10 cellular contexts compared by ENCODE assay signal in genomic region chr1:207049054-207049453, GRCh38. TPM values are rescaled to one million over a fixed set of nuclear protein-coding genes. Genes with fewer than 3 reads are reported as not detected.
DNase-seq lines count a peak whose midpoint lies in the region; ATAC-seq and TF ChIP-seq lines count a peak whose summit lies in the region.
"Had no signal": no experiment of that assay in that cellular context is flagged by ENCODE, and none has a peak within 500 bp of the region (broad histone marks: within the 10 kb centered on the region; RNA-seq: fewer than 3 reads in every experiment).

No MANE protein-coding gene starts in this region.

- H3K36me3 ChIP-seq in left ventricle myocardium inferior (peaks cover 19% of the 10 kb centered on the region), endodermal cell (ENCODE audit: control insufficient read depth, insufficient read depth, low read length) (peaks cover 47% of the 10 kb centered on the region), stomach smooth muscle (ENCODE audit: control insufficient read depth in 2 of 2, insufficient read depth in 2 of 2, low read length in 2 of 2) (peaks cover 9 to 12% of the 10 kb centered on the region in 2 donors)

- H3K9me3 ChIP-seq in left ventricle myocardium inferior (replicated peaks) = no peaks in the 10 kb centered on the region
- no peaks in the 10 kb centered on the region for H3K9me3 ChIP-seq in endodermal cell (ENCODE audit: control insufficient read depth, low read length)
- H3K9me3 ChIP-seq in stomach smooth muscle (ENCODE audit: control insufficient read depth in 2 of 2, low read length in 2 of 2) = no peaks in the 10 kb centered on the region

- no peaks in the 10 kb centered on the region for H3K27me3 ChIP-seq in left ventricle myocardium inferior (ENCODE audit: low read depth)
- no peaks in the 10 kb centered on the region for H3K27me3 ChIP-seq in endodermal cell (ENCODE audit: control insufficient read depth, insufficient read depth, low read length, poor library complexity, severe bottlenecking)
- no peaks in the 10 kb centered on the region for H3K27me3 ChIP-seq in stomach smooth muscle (ENCODE audit: control insufficient read depth in 1 of 2, insufficient read depth in 2 of 2, low read length in 2 of 2)

- peak overlapping the region; percentile 99 for H3K4me3 Mint-ChIP-seq in endodermal cell

- H3K4me1 Mint-ChIP-seq in endodermal cell = peaks cover 29% of the 10 kb centered on the region

- H3K9me3 Mint-ChIP-seq in endodermal cell = no peaks in the 10 kb centered on the region

- WGBS in endodermal cell (ENCODE audit: insufficient coverage in 1 of 2, insufficient read length in 1 of 2), 2 experiments = 92 to 96% methylated on average over 3 to 4 of the region's 4 CpGs

- peaks cover 10% of the 10 kb centered on the region for H3K36me3 Mint-ChIP-seq in endodermal cell (ENCODE audit: low read depth)

- TF ChIP-seq CTCF in left ventricle myocardium inferior (IDR thresholded peaks at IDR 0.05; ENCODE audit: borderline replicate concordance) (no peak), endodermal cell (conservative IDR thresholded peaks at IDR 0.05) (no peak)

- ATAC-seq in Right ventricle myocardium superior (ENCODE audit: poor library complexity) = no peak

- H3K9ac ChIP-seq in endodermal cell (ENCODE audit: extremely low read depth, low read length, poor library complexity, severe bottlenecking) (no peak overlapping the region), stomach smooth muscle (ENCODE audit: low read length in 2 of 2) (peak overlapping the region; percentile 6 to 94)

- H3K4me3 ChIP-seq in left ventricle myocardium inferior (no peak overlapping the region), endodermal cell (ENCODE audit: low read length) (peak overlapping the region; percentile 97), stomach smooth muscle (ENCODE audit: low read length in 2 of 2) (peak overlapping the region in 1 of 2 donors; percentile 95)

- intact Hi-C loops in left ventricle myocardium inferior (cut with micrococcal nuclease) = no loop called here
- intact Hi-C loops in Right ventricle myocardium superior (cut with DNase I) = no loop called here

- H3K27me3 Mint-ChIP-seq in endodermal cell (ENCODE audit: insufficient read depth) = peaks cover 2% of the 10 kb centered on the region

- DNase-seq in left ventricle myocardium inferior (no peak), Right ventricle myocardium superior (no peak), endodermal cell (no peak), MV-4-11 (lab: John Stamatoyannopoulos, UW) (no peak), NCI-H1436 (lab: John Stamatoyannopoulos, UW) (no peak)
- DNase-seq: activated CD4-positive, CD25-positive, alpha-beta regulatory T cell; AML-193; NCI-H2029 treated with DMSO at 0.1 percent for 48 hours had no signal

- peaks cover 93% of the 10 kb centered on the region for H3K4me1 ChIP-seq in left ventricle myocardium inferior
- H3K4me1 ChIP-seq in endodermal cell (ENCODE audit: control insufficient read depth, insufficient read depth, low read length) = peaks cover 6% of the 10 kb centered on the region
- peaks cover 19% of the 10 kb centered on the region for H3K4me1 ChIP-seq in stomach smooth muscle (ENCODE audit: control insufficient read depth, insufficient read depth, low read length)

- H3K27ac Mint-ChIP-seq in endodermal cell = no peak overlapping the region

- H3K27ac ChIP-seq in left ventricle myocardium inferior (replicated peaks) (peak overlapping the region; percentile 97), endodermal cell (ENCODE audit: low read depth, low read length) (no peak overlapping the region), stomach smooth muscle (ENCODE audit: low read length) (no peak overlapping the region)

RNA-seq across cellular contexts. Expression of gene YOD1, which starts 2.0 kb away (rescaled TPM):
- 4.2 TPM for total RNA-seq in left ventricle myocardium inferior
- total RNA-seq in Right ventricle myocardium superior = 4.0 TPM
- total RNA-seq in endodermal cell = 10 to 100 TPM; 10.8 to 18.8 TPM
- polyA plus RNA-seq in endodermal cell (2013, experiment 1 of 2) = 13.6 TPM
- 12.5 TPM for polyA plus RNA-seq in endodermal cell (2013, experiment 2 of 2)

RNA-seq across cellular contexts. Expression of gene PFKFB2, which starts 4.0 kb away (rescaled TPM):
- total RNA-seq in left ventricle myocardium inferior (107 TPM), Right ventricle myocardium superior (77.9 TPM), endodermal cell (10 to 100 TPM; 11.2 to 13.4 TPM)
- 5.9 TPM for polyA plus RNA-seq in endodermal cell (2013, experiment 1 of 2)
- 5.1 TPM for polyA plus RNA-seq in endodermal cell (2013, experiment 2 of 2)

RNA-seq across cellular contexts. Expression of gene C1orf116, which starts 16.5 kb away (rescaled TPM):
- 0.74 TPM for total RNA-seq in left ventricle myocardium inferior
- 0.81 TPM for total RNA-seq in Right ventricle myocardium superior
- under 1 TPM; 0.55 to 0.60 TPM for total RNA-seq in endodermal cell
- polyA plus RNA-seq in endodermal cell (2013, experiment 1 of 2) = 0.21 TPM
- polyA plus RNA-seq in endodermal cell (2013, experiment 2 of 2) = 0.12 TPM

RNA-seq across cellular contexts. Expression of gene C4BPB, which starts 39.6 kb away (rescaled TPM):
- total RNA-seq in left ventricle myocardium inferior = 0.30 TPM
- 0.46 TPM for total RNA-seq in Right ventricle myocardium superior
- not detected for total RNA-seq in endodermal cell
- not detected for polyA plus RNA-seq in endodermal cell (2013, experiment 1 of 2)
- polyA plus RNA-seq in endodermal cell (2013, experiment 2 of 2) = not detected
- total RNA-seq: RPMI7951 had no signal

RNA-seq across cellular contexts. Expression of gene C4BPA, which starts 55.0 kb away (rescaled TPM):
- not detected for total RNA-seq in left ventricle myocardium inferior
- 0.08 TPM for total RNA-seq in Right ventricle myocardium superior
- not detected for total RNA-seq in endodermal cell
- not detected for polyA plus RNA-seq in endodermal cell (2013, experiment 1 of 2)
- not detected for polyA plus RNA-seq in endodermal cell (2013, experiment 2 of 2)
- total RNA-seq: RPMI7951 had no signal
